In the genomic region with DNA sequence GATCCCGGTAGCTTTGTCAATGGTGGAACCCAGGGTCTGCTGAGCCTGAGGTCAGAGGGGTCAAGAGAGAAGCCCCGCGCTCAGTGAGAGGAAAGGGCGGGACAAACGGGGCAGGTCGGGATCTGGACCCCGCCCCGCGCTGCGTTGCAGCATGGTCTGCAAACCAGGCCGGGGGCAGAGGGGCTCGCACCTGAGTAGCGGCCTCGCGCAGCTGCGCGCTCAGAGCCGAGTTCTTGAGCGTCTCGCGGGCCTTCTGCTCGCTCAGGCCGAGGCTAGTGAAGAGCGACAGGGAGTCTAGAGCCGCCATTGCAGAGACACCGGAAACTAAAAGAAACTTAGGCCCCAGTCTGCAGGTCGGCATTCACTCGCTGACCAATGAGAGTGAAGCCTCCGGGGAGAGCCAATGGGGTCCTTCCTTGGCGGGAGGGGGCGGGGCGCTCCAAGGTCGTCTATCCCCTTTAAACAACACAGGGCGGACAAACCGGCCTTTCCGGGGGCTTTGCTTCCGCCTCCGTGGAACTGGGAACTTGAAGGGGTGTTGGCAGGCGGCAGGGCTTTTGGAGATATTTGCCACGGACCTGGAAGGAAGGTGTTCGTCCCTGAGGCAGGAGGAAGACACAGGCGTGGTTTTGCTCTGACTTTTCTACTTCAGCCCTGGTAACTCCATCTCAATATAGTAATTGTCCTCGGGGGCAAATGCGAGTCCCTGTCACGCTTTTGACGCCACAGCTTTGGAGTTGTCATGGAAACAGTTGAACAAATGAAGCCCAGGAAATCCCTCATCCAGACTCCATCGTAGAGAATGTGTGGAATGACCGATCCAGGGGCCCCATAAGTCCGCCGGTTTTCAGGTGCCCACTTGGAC, we compare ENCODE assay signal across 8 cellular contexts. TPM values are rescaled to one million over a fixed set of nuclear protein-coding genes. Genes with fewer than 3 reads are reported as not detected.
DNase-seq lines count a peak whose midpoint lies in the region; ATAC-seq and TF ChIP-seq lines count a peak whose summit lies in the region.

A gene (minus strand): TSS at position 331 of the 865 bp plus-strand sequence. CDS start 24 bp downstream, at position 307.

- ATAC-seq in HG03469 (IDR thresholded peaks at IDR 0.05; ENCODE audit: unreplicated experiment) (peak; percentile 65), left lobe of liver (peak; percentile 98)

- no peak for TF ChIP-seq CTCF in BE2C (IDR thresholded peaks at IDR 0.05; ENCODE audit: low read depth, low read length)

- no peaks in the 10 kb centered on the region for H3K4me1 ChIP-seq in BE2C

- peak; percentile 89 for DNase-seq in BE2C
- DNase-seq in GM19240 (ENCODE audit: insufficient read length, low spot score), result peak; percentile 99
- peak; percentile 91 for DNase-seq in NCI-H69 (lab: John Stamatoyannopoulos, UW)
- peak; percentile 84 for DNase-seq in activated CD4-positive, alpha-beta T cell treated with anti-CD3 and anti-CD28 coated beads, Interleukin-2, amount 50 U/mL, for 1 hour
- peak; percentile 86 for DNase-seq in dedifferentiated amniotic fluid mesenchymal stem cell (ENCODE audit: extremely low spot score)
- peak; percentile 93 for DNase-seq in left lobe of liver (ENCODE audit: low spot score)
- peak; percentile 90 to 92 for DNase-seq in stimulated activated CD4-positive, alpha-beta T cell treated with anti-CD3 and anti-CD28 coated beads, Interleukin-2, amount 100 ng/mL, for 24 hours

- no peaks in the 10 kb centered on the region for H3K27me3 ChIP-seq in BE2C

- no peaks in the 10 kb centered on the region for H3K9me3 ChIP-seq in BE2C

- H3K4me3 ChIP-seq in BE2C (ENCODE audit: low read depth, low read length), result peak within 1 kb of the TSS; percentile 78

- peaks cover 12% of the 10 kb centered on the region for H3K36me3 ChIP-seq in BE2C

RNA-seq across cellular contexts. Expression of the gene that starts here (rescaled TPM):
- polyA plus RNA-seq in BE2C (2012; ENCODE audit: insufficient read depth, insufficient read length, low read depth), result 142 TPM
- 105 TPM for total RNA-seq in left lobe of liver

Comparison
In these comparisons a context has a peak if more than half of its experiments do, and no peak if none do; other contexts are left out.
1. Peak in every context shown above with its lines: DNase-seq, ATAC-seq and H3K4me3 ChIP-seq.